Comparison of ENCODE assay signal across 8 cellular contexts in the genomic region with DNA sequence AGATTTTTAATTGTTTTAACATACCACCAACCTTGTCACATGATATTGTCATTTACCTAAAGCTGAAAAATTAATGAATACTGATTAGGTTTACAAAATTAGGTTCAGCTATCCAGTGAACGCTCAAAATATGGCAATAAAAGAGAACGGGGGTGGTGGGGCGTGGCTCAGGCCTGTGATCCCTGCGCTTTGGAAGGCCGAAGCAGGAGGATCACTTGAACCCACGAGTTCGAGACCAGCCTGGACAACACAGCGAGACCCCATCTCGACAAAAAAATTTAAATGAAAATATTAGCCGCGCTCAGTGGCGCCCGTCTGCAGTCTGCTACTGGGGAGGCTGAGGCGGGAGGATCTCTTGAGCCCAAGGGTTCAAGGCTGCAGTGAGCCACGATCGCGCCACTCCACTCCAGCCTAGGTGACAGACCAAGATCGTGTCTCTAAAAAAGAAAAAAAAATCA. TPM values are rescaled to one million over a fixed set of nuclear protein-coding genes. Genes with fewer than 3 reads are reported as not detected.
DNase-seq lines count a peak whose midpoint lies in the region; ATAC-seq and TF ChIP-seq lines count a peak whose summit lies in the region.

No MANE protein-coding gene starts in this region.

- H3K27ac Mint-ChIP-seq in activated naive CD4-positive, alpha-beta T cell treated with anti-CD3 and anti-CD28 coated beads, Interleukin-2, amount 50 U/mL, for 24 hours = peak overlapping the region; percentile 98
- H3K27ac Mint-ChIP-seq in memory B cell (peak overlapping the region; percentile 97), type B pancreatic cell (peak overlapping the region; percentile 98)

- H3K4me3 Mint-ChIP-seq in activated naive CD4-positive, alpha-beta T cell treated with anti-CD3 and anti-CD28 coated beads, Interleukin-2, amount 50 U/mL, for 24 hours = peak overlapping the region; percentile 98
- H3K4me3 Mint-ChIP-seq in memory B cell (peak overlapping the region; percentile 98), type B pancreatic cell (peak overlapping the region; percentile 95)

- H3K4me1 Mint-ChIP-seq in activated naive CD4-positive, alpha-beta T cell treated with anti-CD3 and anti-CD28 coated beads, Interleukin-2, amount 50 U/mL, for 24 hours = peaks cover 40% of the 10 kb centered on the region
- H3K4me1 Mint-ChIP-seq in memory B cell (peaks cover 19% of the 10 kb centered on the region), type B pancreatic cell (ENCODE audit: unreplicated experiment) (peaks cover 22% of the 10 kb centered on the region)

- H3K36me3 Mint-ChIP-seq in activated naive CD4-positive, alpha-beta T cell treated with anti-CD3 and anti-CD28 coated beads, Interleukin-2, amount 50 U/mL, for 24 hours = peaks cover 12% of the 10 kb centered on the region
- H3K36me3 Mint-ChIP-seq in memory B cell (peaks cover 13% of the 10 kb centered on the region), type B pancreatic cell (peaks cover 14% of the 10 kb centered on the region)

- TF ChIP-seq CTCF in astrocyte of the cerebellum (IDR thresholded peaks at IDR 0.05; ENCODE audit: low read depth, low read length, missing control alignments) = no peak
- TF ChIP-seq CTCF in type B pancreatic cell (conservative IDR thresholded peaks at IDR 0.05) = no peak

- ATAC-seq in memory B cell (ENCODE audit: low read depth) = no peak
- ATAC-seq in HG03354 (IDR thresholded peaks at IDR 0.05; ENCODE audit: poor library complexity, severe bottlenecking, unreplicated experiment) = no peak

- no peak for DNase-seq in activated naive CD4-positive, alpha-beta T cell treated with Interleukin-2 at 50 U/mL for 16 hours
- no peak for DNase-seq in astrocyte of the cerebellum (ENCODE audit: low read depth)
- DNase-seq in memory B cell (ENCODE audit: low spot score in 2 of 2) = no peak
- DNase-seq in type B pancreatic cell (ENCODE audit: extremely low spot score, unreplicated experiment) = no peak
- DNase-seq in NCI-H146 (lab: John Stamatoyannopoulos, UW) = no peak
- no peak for DNase-seq in HPDE6-E6E7 (ENCODE audit: extremely low spot score)

- in situ Hi-C loops in astrocyte of the cerebellum (cut with HindIII; ENCODE audit: low sequenced_read_pairs) = no loop called here

- H3K4me3 ChIP-seq in astrocyte of the cerebellum (ENCODE audit: low read depth, low read length) = peak overlapping the region; percentile 83

- H3K9me3 Mint-ChIP-seq in activated naive CD4-positive, alpha-beta T cell treated with anti-CD3 and anti-CD28 coated beads, Interleukin-2, amount 50 U/mL, for 24 hours = no peaks in the 10 kb centered on the region
- H3K9me3 Mint-ChIP-seq in memory B cell (no peaks in the 10 kb centered on the region), type B pancreatic cell (no peaks in the 10 kb centered on the region)

- H3K27me3 Mint-ChIP-seq in activated naive CD4-positive, alpha-beta T cell treated with anti-CD3 and anti-CD28 coated beads, Interleukin-2, amount 50 U/mL, for 24 hours = no peaks in the 10 kb centered on the region
- no peaks in the 10 kb centered on the region for H3K27me3 Mint-ChIP-seq in memory B cell
- no peaks in the 10 kb centered on the region for H3K27me3 Mint-ChIP-seq in type B pancreatic cell

RNA-seq across cellular contexts. Expression of a gene that starts 0.5 kb away (rescaled TPM):
- total RNA-seq in type B pancreatic cell (ENCODE audit: low replicate concordance) = 84.6 and 89.0 TPM in 2 replicates

RNA-seq across cellular contexts. Expression of a gene that starts 11.4 kb away (rescaled TPM):
- total RNA-seq in type B pancreatic cell (ENCODE audit: low replicate concordance) = not detected in 2 replicates

RNA-seq across cellular contexts. Expression of a gene that starts 13.0 kb away (rescaled TPM):
- 39.9 and 75.0 TPM in 2 replicates for total RNA-seq in type B pancreatic cell (ENCODE audit: low replicate concordance)

RNA-seq across cellular contexts. Expression of a gene that starts 41.2 kb away (rescaled TPM):
- 0.68 and 1.5 TPM in 2 replicates for total RNA-seq in type B pancreatic cell (ENCODE audit: low replicate concordance)
